In the genomic region with DNA sequence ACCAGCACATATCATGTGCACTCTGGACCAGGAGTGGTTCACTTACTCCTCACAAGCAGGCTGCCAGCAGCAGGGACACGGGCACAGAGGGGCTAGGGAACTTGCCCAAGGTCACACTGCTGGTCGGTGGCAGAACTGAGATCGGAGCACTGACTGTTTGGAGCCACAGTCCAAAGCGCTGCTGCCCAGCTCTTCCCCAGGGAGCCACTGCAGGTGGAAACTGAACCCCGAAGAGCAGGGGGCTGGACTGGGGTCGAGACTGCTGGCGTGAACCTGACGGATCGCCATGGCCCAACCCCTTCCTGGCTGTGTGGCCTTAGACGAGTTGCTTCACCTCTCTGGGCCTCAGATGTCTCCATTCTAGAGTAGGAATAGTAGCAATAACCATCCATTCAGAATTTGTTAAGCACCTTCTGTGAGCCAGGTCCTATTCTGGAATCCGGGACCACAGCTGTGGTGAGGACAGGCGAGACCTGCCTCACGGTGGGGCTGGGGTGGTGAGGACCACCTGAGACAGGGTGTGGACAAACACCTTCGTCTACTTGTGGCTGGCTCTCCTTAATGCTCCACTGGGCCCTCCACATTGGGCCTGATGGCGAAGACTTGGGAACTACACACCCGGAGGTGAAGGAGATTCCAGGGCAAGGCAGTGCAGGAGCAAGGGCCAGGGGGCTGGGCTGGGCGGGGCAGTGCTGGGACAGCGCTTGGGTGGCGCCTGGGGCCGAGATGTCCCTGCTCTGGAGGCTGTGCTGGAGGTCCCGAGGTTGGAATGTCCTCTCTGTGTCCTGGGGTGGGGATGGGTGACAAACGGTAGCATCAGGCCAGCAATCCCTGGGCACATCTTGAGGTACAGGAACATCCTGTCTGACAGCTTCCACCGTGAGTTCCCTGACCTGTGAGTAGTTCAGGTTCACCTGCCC, we compare ENCODE assay signal across 11 cellular contexts. TPM values are rescaled to one million over a fixed set of nuclear protein-coding genes. Genes with fewer than 3 reads are reported as not detected.
DNase-seq lines count a peak whose midpoint lies in the region; ATAC-seq and TF ChIP-seq lines count a peak whose summit lies in the region.
"Had no signal": no experiment of that assay in that cellular context is flagged by ENCODE, and none has a peak within 500 bp of the region (broad histone marks: within the 10 kb centered on the region; RNA-seq: fewer than 3 reads in every experiment).

No MANE protein-coding gene starts in this region.

- DNase-seq in CD8-positive, alpha-beta memory T cell = peak in 1 of 5 donors; percentile 23
- DNase-seq in PC-3 (peak; percentile 61), prostate gland (ENCODE audit: low spot score) (peak; percentile 73), NCI-H2196 treated with DMSO at 0.1 percent for 48 hours (lab: John Stamatoyannopoulos, UW; ENCODE audit: unreplicated experiment) (no peak), COR-L47 (lab: John Stamatoyannopoulos, UW) (no peak)
- no peak for DNase-seq in effector memory CD8-positive, alpha-beta T cell
- DNase-seq: H9, NCI-H187 had no signal

- no peaks in the 10 kb centered on the region for H3K4me1 ChIP-seq in CD8-positive, alpha-beta memory T cell (ENCODE audit: insufficient read depth, low read length)
- peaks cover 57% of the 10 kb centered on the region for H3K4me1 ChIP-seq in PC-3 (ENCODE audit: insufficient read depth, low read length)
- peaks cover 39% of the 10 kb centered on the region for H3K4me1 ChIP-seq in prostate gland (replicated peaks)

- H3K9me2 ChIP-seq in PC-3 (replicated peaks; ENCODE audit: low read length) = no peaks in the 10 kb centered on the region

- H3K9me3 ChIP-seq in CD8-positive, alpha-beta memory T cell (ENCODE audit: low read length) = no peaks in the 10 kb centered on the region
- H3K9me3 ChIP-seq in PC-3 (ENCODE audit: low read length) = no peaks in the 10 kb centered on the region
- H3K9me3 ChIP-seq in prostate gland = no peaks in the 10 kb centered on the region

- peaks cover 10 to 20% (median 11%) of the 10 kb centered on the region in 3 donors for H3K4me1 Mint-ChIP-seq in CD8-positive, alpha-beta memory T cell
- peaks cover 9% of the 10 kb centered on the region in 2 donors for H3K4me1 Mint-ChIP-seq in effector memory CD8-positive, alpha-beta T cell (ENCODE audit: low read depth in 2 of 2)

- no peaks in the 10 kb centered on the region for H3F3A ChIP-seq in PC-3 (ENCODE audit: low read length, unreplicated experiment)

- TF ChIP-seq POLR2A in prostate gland (IDR thresholded peaks at IDR 0.05) = no peak

- H3K4me2 ChIP-seq in PC-3 (ENCODE audit: low read length) = peak overlapping the region; percentile 60

- POLR2A ChIA-PET in CD8-positive, alpha-beta memory T cell (lab: Charles Lee) = no interaction called here
- POLR2A ChIA-PET in PC-3 (lab: Charles Lee; ENCODE audit: unreplicated experiment) = no interaction called here

- WGBS in prostate gland = 80% methylated on average over 23 of the region's 23 CpGs

- H3K36me3 ChIP-seq in CD8-positive, alpha-beta memory T cell (ENCODE audit: insufficient read depth, low read length) = no peaks in the 10 kb centered on the region
- no peaks in the 10 kb centered on the region for H3K36me3 ChIP-seq in PC-3 (ENCODE audit: low read depth, low read length)
- no peaks in the 10 kb centered on the region for H3K36me3 ChIP-seq in prostate gland

- H3K4me3 Mint-ChIP-seq in CD8-positive, alpha-beta memory T cell = peak overlapping the region; percentile 83 to 90 (median 85)
- peak overlapping the region; percentile 81 to 90 for H3K4me3 Mint-ChIP-seq in effector memory CD8-positive, alpha-beta T cell
- H3K4me3 Mint-ChIP-seq: H9, mesothelial cell of epicardium had no signal

- no peak overlapping the region for H3K4me3 ChIP-seq in CD8-positive, alpha-beta memory T cell (ENCODE audit: low read length)
- no peak overlapping the region for H3K4me3 ChIP-seq in PC-3 (ENCODE audit: low read length)
- no peak overlapping the region for H3K4me3 ChIP-seq in prostate gland

- intact Hi-C loops in PC-3 (cut with micrococcal nuclease) (no loop called here), prostate gland (cut with DNase I) (no loop called here)

- H4K20me1 ChIP-seq in PC-3 (ENCODE audit: low read length) = no peaks in the 10 kb centered on the region

- CTCF ChIA-PET in CD8-positive, alpha-beta memory T cell (lab: Charles Lee) = no interaction called here
- CTCF ChIA-PET in PC-3 (lab: Charles Lee) = no interaction called here

- no peaks in the 10 kb centered on the region for H3K27me3 ChIP-seq in CD8-positive, alpha-beta memory T cell (ENCODE audit: insufficient read depth, low read length, poor library complexity, severe bottlenecking)
- H3K27me3 ChIP-seq in PC-3 (ENCODE audit: low read length) (no peaks in the 10 kb centered on the region), prostate gland (replicated peaks; ENCODE audit: insufficient read depth) (no peaks in the 10 kb centered on the region)

- peak overlapping the region; percentile 56; the same call in 1 of the 2 replicates for H2AFZ ChIP-seq in PC-3 (ENCODE audit: low read length)

- H3K79me2 ChIP-seq in PC-3 (ENCODE audit: low read length) = no peaks in the 10 kb centered on the region

- H3K36me3 Mint-ChIP-seq in CD8-positive, alpha-beta memory T cell = no peaks in the 10 kb centered on the region
- peaks cover 4% of the 10 kb centered on the region for H3K36me3 Mint-ChIP-seq in effector memory CD8-positive, alpha-beta T cell (ENCODE audit: insufficient read depth)
- H3K36me3 Mint-ChIP-seq: mesothelial cell of epicardium had no signal

- no peak for TF ChIP-seq CTCF in PC-3 (conservative IDR thresholded peaks at IDR 0.05; ENCODE audit: low read depth, low read length)
- no peak for TF ChIP-seq CTCF in prostate gland (IDR thresholded peaks at IDR 0.05)

- no peaks in the 10 kb centered on the region for H3K27me3 Mint-ChIP-seq in CD8-positive, alpha-beta memory T cell
- no peaks in the 10 kb centered on the region for H3K27me3 Mint-ChIP-seq in effector memory CD8-positive, alpha-beta T cell

- H3K27ac Mint-ChIP-seq in CD8-positive, alpha-beta memory T cell = peak overlapping the region in 7 of 8 donors; percentile 19 to 98 (median 92)
- peak overlapping the region; percentile 94 to 95 for H3K27ac Mint-ChIP-seq in effector memory CD8-positive, alpha-beta T cell
- H3K27ac Mint-ChIP-seq: mesothelial cell of epicardium had no signal

- peak overlapping the region; percentile 48 for H3K9ac ChIP-seq in PC-3 (ENCODE audit: low read length)

- ATAC-seq in PC-3 (no peak), GM21423 (IDR thresholded peaks at IDR 0.05; ENCODE audit: unreplicated experiment) (no peak), GM21526 (IDR thresholded peaks at IDR 0.05; ENCODE audit: low FRiP score, unreplicated experiment) (no peak)
- ATAC-seq in effector memory CD8-positive, alpha-beta T cell (replicated peaks) = no peak

- H3K27ac ChIP-seq in CD8-positive, alpha-beta memory T cell (ENCODE audit: low read depth, low read length) = peak overlapping the region; percentile 72
- H3K27ac ChIP-seq in PC-3 (ENCODE audit: low read length) (peak overlapping the region; percentile 88), prostate gland (peak overlapping the region; percentile 45 to 83)

- H3K9me3 Mint-ChIP-seq in CD8-positive, alpha-beta memory T cell = no peaks in the 10 kb centered on the region
- H3K9me3 Mint-ChIP-seq in effector memory CD8-positive, alpha-beta T cell = no peaks in the 10 kb centered on the region
- H3K9me3 Mint-ChIP-seq: mesothelial cell of epicardium had no signal

- BruUV-seq in PC-3 (replicated peaks; lab: Mats Ljungman, UMichigan) = no TSS peak

RNA-seq across cellular contexts. Expression of a gene that starts 32.0 kb away (rescaled TPM):
- 10 to 100 TPM; 16.0 to 16.4 TPM for total RNA-seq in CD8-positive, alpha-beta memory T cell
- 13.6 TPM for polyA plus RNA-seq in CD8-positive, alpha-beta memory T cell
- total RNA-seq in PC-3 (2014; rRNA removed) = 5.5 and 5.6 TPM in 2 replicates
- 10 to 100 TPM; 35.3 to 42.1 TPM for total RNA-seq in prostate gland

RNA-seq across cellular contexts. Expression of a gene that starts 34.6 kb away (rescaled TPM):
- 10 to 100 TPM; 21.5 to 22.9 TPM for total RNA-seq in CD8-positive, alpha-beta memory T cell
- 96.7 TPM for polyA plus RNA-seq in CD8-positive, alpha-beta memory T cell
- total RNA-seq in PC-3 (2014; rRNA removed) = 14.0 and 19.9 TPM in 2 replicates
- total RNA-seq in prostate gland = 10 to 100 TPM; 20.4 to 35.2 TPM

RNA-seq across cellular contexts. Expression of a gene that starts 40.9 kb away (rescaled TPM):
- 10 to 100 TPM; 54.9 to 55.9 TPM for total RNA-seq in CD8-positive, alpha-beta memory T cell
- polyA plus RNA-seq in CD8-positive, alpha-beta memory T cell = 142 TPM
- total RNA-seq in PC-3 (2014; rRNA removed) (50.5 and 57.6 TPM in 2 replicates), prostate gland (10 to 100 TPM; 65.2 to 81.9 TPM)

RNA-seq across cellular contexts. Expression of a gene that starts 56.9 kb away (rescaled TPM):
- total RNA-seq in CD8-positive, alpha-beta memory T cell = 1 to 10 TPM; 1.0 to 1.2 TPM
- 1.7 TPM for polyA plus RNA-seq in CD8-positive, alpha-beta memory T cell
- total RNA-seq in PC-3 (2014; rRNA removed) (51.0 and 59.8 TPM in 2 replicates), prostate gland (10 to 100 TPM in 1 of 2 donors, 1 to 10 TPM in 1; 7.3 to 21.9 TPM)
- total RNA-seq: H9 had no signal

Comparison
In these comparisons a context has a peak if more than half of its experiments do, and no peak if none do; other contexts are left out.
1. DNase-seq: peak in PC-3 (single experiment) and prostate gland (single experiment); none in effector memory CD8-positive, alpha-beta T cell (0 of 3), NCI-H2196 treated with DMSO at 0.1 percent for 48 hours (single experiment) and COR-L47 (single experiment).
2. Peak in every context shown above with its lines, with median percentiles within 50 percentile points of each other: H3K27ac ChIP-seq.